Comparison of ENCODE assay signal across 24 cellular contexts in genomic region chr13:31110617-31111016, GRCh38. TPM values are rescaled to one million over a fixed set of nuclear protein-coding genes. Genes with fewer than 3 reads are reported as not detected.
DNase-seq lines count a peak whose midpoint lies in the region; ATAC-seq and TF ChIP-seq lines count a peak whose summit lies in the region.
"Had no signal": no experiment of that assay in that cellular context is flagged by ENCODE, and none has a peak within 500 bp of the region (broad histone marks: within the 10 kb centered on the region; RNA-seq: fewer than 3 reads in every experiment).

No MANE protein-coding gene starts in this region.

- H2AFZ ChIP-seq in osteoblast (ENCODE audit: low read length) (peak overlapping the region; percentile 37), PC-3 (ENCODE audit: low read length) (no peak overlapping the region)

- no TSS peak for BruUV-seq in PC-3 (replicated peaks; lab: Mats Ljungman, UMichigan)

- TF ChIP-seq CTCF in BE2C (IDR thresholded peaks at IDR 0.05; ENCODE audit: low read depth, low read length) (no peak), osteoblast (IDR thresholded peaks at IDR 0.05; ENCODE audit: extremely low read depth, low read depth, low read length) (no peak), PC-3 (conservative IDR thresholded peaks at IDR 0.05; ENCODE audit: low read depth, low read length) (no peak)

- H3K27ac Mint-ChIP-seq in stimulated activated effector memory CD8-positive, alpha-beta T cell treated with anti-CD3 and anti-CD28 coated beads, Interleukin-12 subunit alpha, Interleukin-12 subunit beta, amount 100 ng/mL, for 72 hours = no peak overlapping the region
- H3K27ac Mint-ChIP-seq in T-cell = no peak overlapping the region
- H3K27ac Mint-ChIP-seq: CD4-positive, alpha-beta memory T cell had no signal

- H3K4me2 ChIP-seq in osteoblast (ENCODE audit: insufficient read depth, low read length) = peak overlapping the region; percentile 80
- no peak overlapping the region for H3K4me2 ChIP-seq in PC-3 (ENCODE audit: low read length)
- H3K4me2 ChIP-seq: SK-N-SH had no signal

- POLR2A ChIA-PET in PC-3 (lab: Charles Lee; ENCODE audit: unreplicated experiment) = no interaction called here
- POLR2A ChIA-PET in T-cell (lab: Charles Lee) = no interaction called here

- DNase-seq in BE2C (peak; percentile 21), T1000 (lab: John Stamatoyannopoulos, UW) (peak; percentile 9), osteoblast (ENCODE audit: insufficient read length, low spot score, missing footprints) (peak; percentile 81), PC-3 (no peak), T-cell (no peak)
- no peak for DNase-seq in stimulated activated effector memory CD8-positive, alpha-beta T cell treated with anti-CD3 and anti-CD28 coated beads, Interleukin-12 subunit alpha, Interleukin-12 subunit beta, amount 100 ng/mL, for 72 hours (ENCODE audit: low spot score in 2 of 2)
- no peak for DNase-seq in stimulated activated CD4-positive, alpha-beta T cell treated with anti-CD3 and anti-CD28 coated beads, Interleukin-2, amount 100 ng/mL, for 24 hours
- DNase-seq: Caco-2; CD4-positive, alpha-beta memory T cell; DMS79; GDM1; HCEC 1CT; KG1; MM.1S; NCI-H1048; NCI-H1436; NCI-H187; NCI-H2081 treated with DMSO at 0.1 percent for 48 hours; NCI-H2171; NCI-H345; NCI-H510A treated with DMSO at 0.1 percent for 48 hours; SK-N-SH had no signal

- H3K9me3 ChIP-seq in BE2C (no peaks in the 10 kb centered on the region), osteoblast (ENCODE audit: low read depth, low read length) (no peaks in the 10 kb centered on the region), PC-3 (ENCODE audit: low read length) (no peaks in the 10 kb centered on the region)
- H3K9me3 ChIP-seq: BLaER1 treated with 17β-estradiol and CSF1 and Interleukin-3, amounts not matched to agents 10 nM and 100 nM; Caco-2; SK-N-SH had no signal

- no peaks in the 10 kb centered on the region for H3K4me1 ChIP-seq in BE2C
- H3K4me1 ChIP-seq in osteoblast (ENCODE audit: insufficient read depth, low read length) = peaks cover 18% of the 10 kb centered on the region
- no peaks in the 10 kb centered on the region for H3K4me1 ChIP-seq in PC-3 (ENCODE audit: insufficient read depth, low read length)
- H3K4me1 ChIP-seq: Caco-2 had no signal

- H3K27me3 ChIP-seq in BE2C (no peaks in the 10 kb centered on the region), osteoblast (ENCODE audit: insufficient read depth, low read length) (peaks cover 32% of the 10 kb centered on the region), PC-3 (ENCODE audit: low read length) (peaks cover 72% of the 10 kb centered on the region)
- H3K27me3 ChIP-seq: BLaER1 treated with 17β-estradiol and CSF1 and Interleukin-3, amounts not matched to agents 10 nM and 100 nM had no signal

- H4K20me1 ChIP-seq in osteoblast (ENCODE audit: insufficient read depth, low read length) = no peaks in the 10 kb centered on the region
- no peaks in the 10 kb centered on the region for H4K20me1 ChIP-seq in PC-3 (ENCODE audit: low read length)
- H4K20me1 ChIP-seq: BLaER1 treated with 17β-estradiol and CSF1 and Interleukin-3, amounts not matched to agents 10 nM and 100 nM had no signal

- H3K4me3 ChIP-seq in BE2C (ENCODE audit: low read depth, low read length) (no peak overlapping the region), osteoblast (ENCODE audit: insufficient read depth, low read length) (peak overlapping the region; percentile 58), PC-3 (ENCODE audit: low read length) (no peak overlapping the region)
- H3K4me3 ChIP-seq: BLaER1 treated with 17β-estradiol and CSF1 and Interleukin-3, amounts not matched to agents 10 nM and 100 nM; GM12878 had no signal

- H3K36me3 ChIP-seq in BE2C (no peaks in the 10 kb centered on the region), osteoblast (ENCODE audit: insufficient read depth, low read length) (no peaks in the 10 kb centered on the region), PC-3 (ENCODE audit: low read depth, low read length) (no peaks in the 10 kb centered on the region)
- H3K36me3 ChIP-seq: BLaER1 treated with 17β-estradiol and CSF1 and Interleukin-3, amounts not matched to agents 10 nM and 100 nM had no signal

- H3K9me3 Mint-ChIP-seq in stimulated activated effector memory CD8-positive, alpha-beta T cell treated with anti-CD3 and anti-CD28 coated beads, Interleukin-12 subunit alpha, Interleukin-12 subunit beta, amount 100 ng/mL, for 72 hours = no peaks in the 10 kb centered on the region
- no peaks in the 10 kb centered on the region for H3K9me3 Mint-ChIP-seq in T-cell
- H3K9me3 Mint-ChIP-seq: CD4-positive, alpha-beta memory T cell had no signal

- intact Hi-C loops in PC-3 (cut with micrococcal nuclease) = no loop called here

- CTCF ChIA-PET in PC-3 (lab: Charles Lee) = no interaction called here
- CTCF ChIA-PET in T-cell (lab: Charles Lee) = no interaction called here

- H3K4me3 Mint-ChIP-seq in stimulated activated effector memory CD8-positive, alpha-beta T cell treated with anti-CD3 and anti-CD28 coated beads, Interleukin-12 subunit alpha, Interleukin-12 subunit beta, amount 100 ng/mL, for 72 hours = no peak overlapping the region
- no peak overlapping the region for H3K4me3 Mint-ChIP-seq in T-cell
- H3K4me3 Mint-ChIP-seq: CD4-positive, alpha-beta memory T cell had no signal

- peak overlapping the region; percentile 49 for H3K27ac ChIP-seq in osteoblast (ENCODE audit: low read depth, low read length)
- H3K27ac ChIP-seq in PC-3 (ENCODE audit: low read length) = no peak overlapping the region
- H3K27ac ChIP-seq: BLaER1 treated with 17β-estradiol and CSF1 and Interleukin-3, amounts not matched to agents 10 nM and 100 nM had no signal

- H3K79me2 ChIP-seq in osteoblast (ENCODE audit: insufficient read depth, low read length) = no peaks in the 10 kb centered on the region
- no peaks in the 10 kb centered on the region for H3K79me2 ChIP-seq in PC-3 (ENCODE audit: low read length)

- no peaks in the 10 kb centered on the region for H3K9me2 ChIP-seq in PC-3 (replicated peaks; ENCODE audit: low read length)
- H3K9me2 ChIP-seq: SK-N-SH had no signal

- H3K27me3 Mint-ChIP-seq in T-cell = peaks cover 3 to 16% of the 10 kb centered on the region in 2 donors

- ATAC-seq in stimulated activated effector memory CD8-positive, alpha-beta T cell treated with anti-CD3 and anti-CD28 coated beads, Interleukin-12 subunit alpha, Interleukin-12 subunit beta, amount 100 ng/mL, for 72 hours = peak; percentile 31
- no peak for ATAC-seq in PC-3
- ATAC-seq in T-cell (replicated peaks in 1 of 4) = no peak
- ATAC-seq: GM12878 had no signal

- H3K36me3 Mint-ChIP-seq in stimulated activated effector memory CD8-positive, alpha-beta T cell treated with anti-CD3 and anti-CD28 coated beads, Interleukin-12 subunit alpha, Interleukin-12 subunit beta, amount 100 ng/mL, for 72 hours = no peaks in the 10 kb centered on the region
- no peaks in the 10 kb centered on the region for H3K36me3 Mint-ChIP-seq in T-cell
- H3K36me3 Mint-ChIP-seq: CD4-positive, alpha-beta memory T cell had no signal

- H3F3A ChIP-seq in PC-3 (ENCODE audit: low read length, unreplicated experiment) = no peaks in the 10 kb centered on the region

- H3K9ac ChIP-seq in PC-3 (ENCODE audit: low read length) = no peak overlapping the region
- H3K9ac ChIP-seq: BLaER1 treated with 17β-estradiol and CSF1 and Interleukin-3, amounts not matched to agents 10 nM and 100 nM; SK-N-SH had no signal

- peaks cover 7% of the 10 kb centered on the region for H3K4me1 Mint-ChIP-seq in stimulated activated effector memory CD8-positive, alpha-beta T cell treated with anti-CD3 and anti-CD28 coated beads, Interleukin-12 subunit alpha, Interleukin-12 subunit beta, amount 100 ng/mL, for 72 hours
- H3K4me1 Mint-ChIP-seq in T-cell = no peaks in the 10 kb centered on the region
- H3K4me1 Mint-ChIP-seq: CD4-positive, alpha-beta memory T cell had no signal

RNA-seq across cellular contexts. Expression of gene HSPH1, which starts 51.1 kb away (rescaled TPM):
- polyA plus RNA-seq in BE2C (2012; ENCODE audit: insufficient read depth, insufficient read length, low read depth) = 108 TPM
- total RNA-seq in osteoblast = 35.5 and 43.3 TPM in 2 replicates
- 83.7 and 102 TPM in 2 replicates for total RNA-seq in PC-3 (2014; rRNA removed)
- 100 to 1,000 TPM in 2 of 5 donors, 10 to 100 TPM in 3; 54.5 to 141 (median 72.8) TPM for total RNA-seq in T-cell

Comparison
In these comparisons a context has a peak if more than half of its experiments do, and no peak if none do; other contexts are left out.
1. DNase-seq: peak in BE2C (single experiment), T1000 (single experiment) and osteoblast (single experiment); none in stimulated activated effector memory CD8-positive, alpha-beta T cell treated with anti-CD3 and anti-CD28 coated beads, Interleukin-12 subunit alpha, Interleukin-12 subunit beta, amount 100 ng/mL, for 72 hours (0 of 2), PC-3 (single experiment), stimulated activated CD4-positive, alpha-beta T cell treated with anti-CD3 and anti-CD28 coated beads, Interleukin-2, amount 100 ng/mL, for 24 hours (0 of 2) and T-cell (0 of 34).